24 cellular contexts compared by ENCODE assay signal in genomic region chr6:44572346-44572745, GRCh38.
"Had no signal": no experiment of that assay in that cellular context is flagged by ENCODE, and none has a peak within 500 bp of the region (broad histone marks: within the 10 kb centered on the region; RNA-seq: fewer than 3 reads in every experiment).

No MANE protein-coding gene starts in this region.

- H3K4me3 ChIP-seq: left ventricle myocardium inferior, lung, mucosa of descending colon, pancreas, prostate gland, skin epidermis, suprapubic skin, thoracic aorta, tibial artery, upper lobe of right lung had no signal

- H3K27ac ChIP-seq: left ventricle myocardium inferior, pancreas, prostate gland, skin epidermis, suprapubic skin, thoracic aorta, tibial artery, upper lobe of right lung had no signal

- H3K36me3 ChIP-seq: left ventricle myocardium inferior, pancreas, prostate gland, suprapubic skin, thoracic aorta, tibial artery, upper lobe of right lung had no signal

- DNase-seq: hypothalamus; immature natural killer cell; kidney; left ventricle myocardium inferior; mesendoderm; mucosa of descending colon; naive thymus-derived CD8-positive, alpha-beta T cell; nucleus accumbens; pancreas; retina; right cardiac atrium; stimulated activated CD4-positive, alpha-beta T cell treated with anti-CD3 and anti-CD28 coated beads, Interleukin-12 subunit alpha, Interleukin-12 subunit beta, amount 100 ng/mL, for 4 hours; stimulated activated CD4-positive, alpha-beta T cell treated with anti-CD3 and anti-CD28 coated beads, Interleukin-15, amount 100 ng/mL, for 24 hours; stimulated activated CD4-positive, alpha-beta T cell treated with anti-CD3 and anti-CD28 coated beads, Interleukin-4, amount 100 ng/mL, for 24 hours; stimulated activated naive CD4-positive, alpha-beta T cell; tibial artery; upper lobe of right lung had no signal

- ATAC-seq: mucosa of descending colon; naive thymus-derived CD8-positive, alpha-beta T cell; pancreas; right cardiac atrium; sciatic nerve; stimulated activated effector memory CD8-positive, alpha-beta T cell treated with anti-CD3 and anti-CD28 coated beads, Interleukin-12 subunit alpha, Interleukin-12 subunit beta, amount 100 ng/mL, for 72 hours; upper lobe of right lung had no signal

- H3K27me3 ChIP-seq: pancreas, suprapubic skin, tibial artery, upper lobe of right lung had no signal

- H3K9me3 ChIP-seq: left ventricle myocardium inferior, mucosa of descending colon, pancreas, prostate gland, suprapubic skin, thoracic aorta, tibial artery, upper lobe of right lung had no signal

- H3K4me1 ChIP-seq: pancreas, prostate gland had no signal
